13 cellular contexts compared by ENCODE assay signal in the genomic region with DNA sequence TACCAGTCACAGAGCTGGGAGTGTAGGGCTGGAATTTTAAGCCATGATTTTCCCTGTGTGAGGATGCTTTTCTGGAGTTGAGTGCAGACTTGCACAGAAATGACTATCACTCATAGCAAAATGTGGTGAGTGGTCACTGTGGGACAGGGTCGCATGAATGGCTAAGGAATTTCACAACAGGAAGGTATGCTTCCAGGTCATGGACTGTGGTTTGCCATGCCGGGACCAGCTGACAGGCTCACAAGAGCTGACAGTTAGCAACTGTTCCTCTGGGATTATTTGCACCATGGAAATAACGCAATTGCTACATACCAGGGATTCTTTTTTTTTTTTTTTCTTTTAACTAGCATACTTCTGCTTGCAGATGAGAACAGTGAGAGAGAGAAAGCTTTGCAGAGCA. TPM values are rescaled to one million over a fixed set of nuclear protein-coding genes. Genes with fewer than 3 reads are reported as not detected.
DNase-seq lines count a peak whose midpoint lies in the region; ATAC-seq, FAIRE-seq and TF ChIP-seq lines count a peak whose summit lies in the region.
"Had no signal": no experiment of that assay in that cellular context is flagged by ENCODE, and none has a peak within 500 bp of the region (broad histone marks: within the 10 kb centered on the region; RNA-seq: fewer than 3 reads in every experiment).

No MANE protein-coding gene starts in this region.

- ATAC-seq in T-helper 17 cell: no peak

- H3K4me2 ChIP-seq in mammary epithelial cell (ENCODE audit: insufficient read depth, low read depth, low read length): no peak overlapping the region

- H3K4me3 ChIP-seq in AG04450 (ENCODE audit: low read depth, low read length) (no peak overlapping the region), mammary epithelial cell (replicated peaks in 1 of 3; ENCODE audit: insufficient read depth in 1 of 3, low read depth in 2 of 3, low read length in 3 of 3) (no peak overlapping the region)

- peaks cover 4% of the 10 kb centered on the region for H3K4me1 ChIP-seq in mammary epithelial cell (ENCODE audit: insufficient read depth, low read length)

- H3K27ac Mint-ChIP-seq in T-helper 17 cell: no peak overlapping the region

- H3K79me2 ChIP-seq in mammary epithelial cell (ENCODE audit: insufficient read depth, low read length): peaks cover 9% of the 10 kb centered on the region

- DNase-seq in AG04450 (ENCODE audit: low read depth, low spot score): peak; percentile 72
- peak; percentile 76 for DNase-seq in HT1080 (ENCODE audit: low read depth)
- peak; percentile 70 for DNase-seq in mammary epithelial cell
- DNase-seq in kidney glomerular epithelial cell (lab: John Stamatoyannopoulos, UW): peak; percentile 85
- DNase-seq in T-helper 17 cell: no peak
- DNase-seq in NCI-H510A (lab: John Stamatoyannopoulos, UW): no peak
- DNase-seq in frontal cortex (ENCODE audit: low spot score in 2 of 2): no peak
- DNase-seq in NCI-H345 (lab: John Stamatoyannopoulos, UW): no peak
- DNase-seq: activated CD8-positive, alpha-beta memory T cell treated with anti-CD3 and anti-CD28 coated beads, Interleukin-2, amount 50 U/mL, for 4 hours; kidney; NCI-H82 had no signal

- no peaks in the 10 kb centered on the region for H3K36me3 ChIP-seq in mammary epithelial cell (ENCODE audit: insufficient read depth, low read length)

- no peaks in the 10 kb centered on the region for H3K27me3 Mint-ChIP-seq in T-helper 17 cell

- H3K27ac ChIP-seq in AG04450 (ENCODE audit: low read depth, low read length) (peak overlapping the region; percentile 70), mammary epithelial cell (ENCODE audit: insufficient read depth, low read depth, low read length) (no peak overlapping the region)
- H3K27ac ChIP-seq: C4-2B, parathyroid adenoma had no signal

- H3K9ac ChIP-seq in mammary epithelial cell (ENCODE audit: insufficient read depth, low read length): no peak overlapping the region
- H3K9ac ChIP-seq: parathyroid adenoma had no signal

- no peak overlapping the region for H2AFZ ChIP-seq in mammary epithelial cell (ENCODE audit: low read depth, low read length)
- H2AFZ ChIP-seq: parathyroid adenoma had no signal

- H4K20me1 ChIP-seq in mammary epithelial cell (ENCODE audit: insufficient read depth, low read length): no peaks in the 10 kb centered on the region

- TF ChIP-seq CTCF in AG04450 (IDR thresholded peaks at IDR 0.05; ENCODE audit: low read depth, low read length): no peak
- TF ChIP-seq CTCF in mammary epithelial cell (conservative IDR thresholded peaks at IDR 0.05 in 1 of 2, IDR thresholded peaks at IDR 0.05 in 1 of 2; ENCODE audit: extremely low read depth in 1 of 2, insufficient read depth in 1 of 2, low read depth in 1 of 2, low read length in 2 of 2): no peak

- intact Hi-C loops in mammary epithelial cell (cut with micrococcal nuclease): no loop called here

- no TSS peak for BruUV-seq in mammary epithelial cell (replicated peaks; lab: Mats Ljungman, UMichigan)

- peaks cover 13% of the 10 kb centered on the region for H3K4me1 Mint-ChIP-seq in T-helper 17 cell

- WGBS in mammary epithelial cell (ENCODE audit: low coverage, missing lambda C conversion rate): 6% methylated on average over 3 of the region's 3 CpGs

- H3K27me3 ChIP-seq in AG04450 (ENCODE audit: control insufficient read depth, insufficient read depth, low read length): peaks cover 11% of the 10 kb centered on the region
- no peaks in the 10 kb centered on the region for H3K27me3 ChIP-seq in mammary epithelial cell (ENCODE audit: insufficient read depth, low read length)

- H3K4me3 Mint-ChIP-seq in T-helper 17 cell: no peak overlapping the region

- POLR2A ChIA-PET in AG04450 (lab: Yijun Ruan, JAX): interaction anchor here (0.7 to 1.2 kb wide), 3 partner anchors 36 to 82 kb away, joined by 3 to 4 read pairs (median 3); no protein-coding TSS in a partner anchor

- H3K36me3 Mint-ChIP-seq in T-helper 17 cell (ENCODE audit: low read depth): peaks cover 2% of the 10 kb centered on the region

- CTCF ChIA-PET in AG04450 (lab: Charles Lee) (interaction anchor here (0.6 to 1.1 kb wide), 2 partner anchors 23 to 93 kb away, joined by 3 to 5 read pairs; no protein-coding TSS in a partner anchor), mammary epithelial cell (lab: Charles Lee; ENCODE audit: low non-redundant PET) (interaction anchor here (0.6 kb wide), 1 partner anchor 1158 kb away, joined by 3 read pairs; no protein-coding TSS in a partner anchor)

- FAIRE-seq in frontal cortex (lab: Jason Lieb, UNC): no peak
- FAIRE-seq: kidney had no signal

- dilution Hi-C loops in mammary epithelial cell (cut with HindIII; ENCODE audit: low sequenced_read_pairs): loop anchor here (5.0 kb wide), 1 partner anchor 86 kb away; no protein-coding TSS in a partner anchor

- H3K9me3 ChIP-seq in AG04450 (ENCODE audit: control insufficient read depth, insufficient read depth, low read length) (no peaks in the 10 kb centered on the region; the same call in 1 of the 2 replicates), mammary epithelial cell (replicated peaks; ENCODE audit: insufficient read depth, low read length) (no peaks in the 10 kb centered on the region), T-helper 17 cell (ENCODE audit: control insufficient read depth, low read length, poor library complexity, severe bottlenecking) (peaks cover 2% of the 10 kb centered on the region)

- in situ Hi-C loops in mammary epithelial cell (cut with MboI; ENCODE audit: low sequenced_read_pairs in 2 of 2): no loop called here

RNA-seq across cellular contexts. Expression of a gene that starts 3.8 kb away (rescaled TPM):
- polyA plus RNA-seq in AG04450 (2011; rRNA removed): 53.2 and 58.2 TPM in 2 replicates
- 75.0 and 89.7 TPM in 2 replicates for polyA minus RNA-seq in AG04450 (2011; rRNA and poly(A)+ RNA removed)
- 21.5 and 38.0 TPM in 2 replicates for total RNA-seq in HT1080 (2014; rRNA removed; shearing (Covaris generic))
- polyA plus RNA-seq in HT1080 (2015; cell fraction: cytosol; rRNA removed): 52.8 and 54.4 TPM in 2 replicates
- 35.4 and 46.8 TPM in 2 replicates for polyA plus RNA-seq in HT1080 (2015; cell fraction: nucleus; rRNA removed)
- total RNA-seq in mammary epithelial cell: 10 to 100 TPM; 43.8 to 65.3 TPM
- 66.7 TPM for polyA plus RNA-seq in mammary epithelial cell
- polyA minus RNA-seq in mammary epithelial cell: 38.4 TPM
- 100 to 1,000 TPM in 1 of 2 donors, 10 to 100 TPM in 1; 96.4 to 106 TPM for total RNA-seq in T-helper 17 cell
- 70.1 TPM for total RNA-seq in frontal cortex

Comparison
In these comparisons a context has a peak if more than half of its experiments do, and no peak if none do; other contexts are left out.
1. DNase-seq: peak in AG04450 (single experiment), HT1080 (single experiment), mammary epithelial cell (single experiment) and kidney glomerular epithelial cell (single experiment); none in T-helper 17 cell (0 of 3), NCI-H510A (single experiment), frontal cortex (0 of 2) and NCI-H345 (single experiment).